In the genomic region with DNA sequence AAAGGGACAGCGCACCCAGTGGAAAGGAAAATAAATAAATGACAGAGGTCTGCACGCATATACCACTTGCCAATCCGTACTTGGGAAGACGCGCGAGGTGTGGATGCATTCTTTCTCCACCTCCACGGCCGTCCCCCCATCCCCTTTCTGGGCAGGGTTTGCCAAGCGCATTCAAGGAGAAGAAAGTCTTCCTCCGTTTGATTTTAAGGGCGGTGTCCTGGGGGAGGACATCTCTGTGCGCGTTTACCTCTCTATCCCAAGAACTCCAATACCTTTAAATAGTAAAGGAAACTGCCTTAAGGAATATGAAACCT, we compare ENCODE assay signal across 8 cellular contexts. TPM values are rescaled to one million over a fixed set of nuclear protein-coding genes. Genes with fewer than 3 reads are reported as not detected.
A peak's percentile ranks its signal among the peaks of the same experiment; 100 is the strongest.
DNase-seq lines count a peak whose midpoint lies in the region; TF ChIP-seq lines count a peak whose summit lies in the region.

No MANE protein-coding gene starts in this region.

- H3K14ac ChIP-seq in trophoblast cell (ENCODE audit: low read length) = peak overlapping the region; percentile 67

- H3K27ac ChIP-seq in SJCRH30 (peak overlapping the region; percentile 70), esophagus muscularis mucosa (replicated peaks in 1 of 4) (peak overlapping the region; percentile 91 to 96 (median 94)), trophoblast cell (ENCODE audit: low read depth, low read length) (peak overlapping the region; percentile 94)

- H4K91ac ChIP-seq in trophoblast cell (ENCODE audit: low read depth, low read length) = peak overlapping the region; percentile 93

- CTCF ChIA-PET in GM10248 (lab: Yijun Ruan, JAX) = interaction anchor here (1.0 to 8.1 kb wide), 12 partner anchors 10 to 115 kb away, joined by 3 to 95 read pairs (median 5); no protein-coding TSS in a partner anchor

- WGBS in esophagus muscularis mucosa = 3% methylated on average over 13 of the region's 13 CpGs
- WGBS in trophoblast cell (ENCODE audit: extremely low coverage, insufficient coverage, insufficient read length) = no CpG with 5 or more reads among the region's 13 CpGs

- no peaks in the 10 kb centered on the region for H3K27me3 ChIP-seq in SJCRH30
- no peaks in the 10 kb centered on the region for H3K27me3 ChIP-seq in esophagus muscularis mucosa
- no peaks in the 10 kb centered on the region for H3K27me3 ChIP-seq in trophoblast cell (ENCODE audit: insufficient read depth, low read length)

- H3K4me1 ChIP-seq in SJCRH30 (peaks cover 33% of the 10 kb centered on the region), esophagus muscularis mucosa (peaks cover 27 to 62% (median 48%) of the 10 kb centered on the region in 4 donors), trophoblast cell (ENCODE audit: control insufficient read depth in 1 of 2, insufficient read depth in 2 of 2, low read length in 2 of 2) (peaks cover 3 to 5% of the 10 kb centered on the region in 2 experiments)

- no peak overlapping the region for H2BK12ac ChIP-seq in trophoblast cell (ENCODE audit: low read length)

- intact Hi-C loops in esophagus muscularis mucosa (cut with DNase I) = loop anchor here (5.0 kb wide), 2 partner anchors 86 to 124 kb away; no protein-coding TSS in a partner anchor

- POLR2A ChIA-PET in GM10248 (lab: Yijun Ruan, JAX) = interaction anchor here (0.7 to 1.3 kb wide), 4 partner anchors 19 to 112 kb away, joined by 3 to 6 read pairs (median 3); no protein-coding TSS in a partner anchor

- no peak overlapping the region for H2AK5ac ChIP-seq in trophoblast cell (ENCODE audit: low read length)

- peak overlapping the region; percentile 66 for H3K4me2 ChIP-seq in trophoblast cell (ENCODE audit: low read length)

- H3K18ac ChIP-seq in trophoblast cell (ENCODE audit: low read length) = peak overlapping the region; percentile 77

- TF ChIP-seq EP300 in esophagus muscularis mucosa (IDR thresholded peaks at IDR 0.05) = no peak

- no peak overlapping the region for H3K4ac ChIP-seq in trophoblast cell (ENCODE audit: low read depth, low read length)

- peak overlapping the region; percentile 87 for H4K8ac ChIP-seq in trophoblast cell (ENCODE audit: low read depth, low read length)

- H3K36me3 ChIP-seq in SJCRH30 (no peaks in the 10 kb centered on the region), esophagus muscularis mucosa (no peaks in the 10 kb centered on the region), trophoblast cell (ENCODE audit: control insufficient read depth in 1 of 2, insufficient read depth in 2 of 2, low read length in 2 of 2) (no peaks in the 10 kb centered on the region)

- peak overlapping the region; percentile 85 for H2BK120ac ChIP-seq in trophoblast cell (ENCODE audit: insufficient read depth, low read length, poor library complexity)

- TF ChIP-seq CTCF in esophagus muscularis mucosa (IDR thresholded peaks at IDR 0.05) = no peak
- TF ChIP-seq CTCF in GM10248 (IDR thresholded peaks at IDR 0.05; ENCODE audit: control extremely low read depth, extremely low read depth, low read depth, missing control alignments) = no peak

- H3K79me1 ChIP-seq in trophoblast cell (ENCODE audit: low read length) = peaks cover 15% of the 10 kb centered on the region

- peak overlapping the region; percentile 94 for H2AFZ ChIP-seq in trophoblast cell (ENCODE audit: insufficient read depth, low read length, poor library complexity)

- peaks cover 20% of the 10 kb centered on the region for H3K79me2 ChIP-seq in trophoblast cell (ENCODE audit: control insufficient read depth, insufficient read depth, low read length, poor library complexity)

- no peak overlapping the region for H3K23ac ChIP-seq in trophoblast cell (ENCODE audit: low read length)

- H4K12ac ChIP-seq in trophoblast cell (ENCODE audit: low read depth, low read length) = peak overlapping the region; percentile 19

- peak overlapping the region; percentile 50 for H3K9ac ChIP-seq in trophoblast cell (ENCODE audit: low read length)

- peak overlapping the region; percentile 90 for H2BK5ac ChIP-seq in trophoblast cell (ENCODE audit: low read depth, low read length, poor library complexity)

- peak overlapping the region; percentile 79 for H3K4me3 ChIP-seq in GM08714 (ENCODE audit: low read length)
- peak overlapping the region; percentile 82 for H3K4me3 ChIP-seq in SJCRH30
- peak overlapping the region; percentile 80 to 86 (median 84) for H3K4me3 ChIP-seq in esophagus muscularis mucosa
- peak overlapping the region; percentile 95 for H3K4me3 ChIP-seq in trophoblast cell (ENCODE audit: low read depth, low read length)

- DNase-seq in SJCRH30 = no peak
- no peak for DNase-seq in esophagus muscularis mucosa (ENCODE audit: extremely low spot score)
- no peak for DNase-seq in trophoblast cell
- DNase-seq in NCI-H1417 (lab: John Stamatoyannopoulos, UW) = no peak
- DNase-seq in GM10248 (ENCODE audit: extremely low spot score) = no peak
- DNase-seq in DMS153 treated with DMSO at 0.1 percent for 48 hours (lab: John Stamatoyannopoulos, UW; ENCODE audit: unreplicated experiment) = no peak
- no peak for DNase-seq in Ammon's horn (ENCODE audit: low spot score)

- no peak for TF ChIP-seq POLR2A in esophagus muscularis mucosa (IDR thresholded peaks at IDR 0.05; ENCODE audit: low read depth)

- H3K9me3 ChIP-seq in SJCRH30 (replicated peaks) = no peaks in the 10 kb centered on the region
- H3K9me3 ChIP-seq in esophagus muscularis mucosa = no peaks in the 10 kb centered on the region
- H3K9me3 ChIP-seq in trophoblast cell (ENCODE audit: insufficient read depth, low read depth, low read length) = no peaks in the 10 kb centered on the region

RNA-seq across cellular contexts. Expression of a gene that starts 0.6 kb away (rescaled TPM):
- total RNA-seq in SJCRH30 (2014; rRNA removed; shearing (Covaris generic)) = 18.3 and 20.4 TPM in 2 replicates
- 10 to 100 TPM in 1 of 4 donors, 1 to 10 TPM in 3; 5.4 to 11.5 (median 8.2) TPM for total RNA-seq in esophagus muscularis mucosa
- 9.3 and 9.7 TPM in 2 replicates for polyA plus RNA-seq in trophoblast cell (2013)
